11 cellular contexts compared by ENCODE assay signal in genomic region chr14:104863923-104864266, GRCh38. TPM values are rescaled to one million over a fixed set of nuclear protein-coding genes. Genes with fewer than 3 reads are reported as not detected.
DNase-seq lines count a peak whose midpoint lies in the region; ATAC-seq and TF ChIP-seq lines count a peak whose summit lies in the region.
"Had no signal": no experiment of that assay in that cellular context is flagged by ENCODE, and none has a peak within 500 bp of the region (broad histone marks: within the 10 kb centered on the region; RNA-seq: fewer than 3 reads in every experiment).

No MANE protein-coding gene starts in this region.

- CTCF ChIA-PET in activated CD4-positive, alpha-beta T cell treated with anti-CD3 and anti-CD28 coated beads for 36 hours (lab: Charles Lee), result interaction anchor here (0.8 to 1.4 kb wide), 3 partner anchors 35 to 141 kb away, joined by 3 to 4 read pairs (median 4); no protein-coding TSS in a partner anchor
- CTCF ChIA-PET in MCF 10A (lab: Yijun Ruan, JAX), result interaction anchor here (1.0 to 1.5 kb wide), 3 partner anchors 32 to 38 kb away, joined by 3 to 7 read pairs (median 5); no protein-coding TSS in a partner anchor

- H3K27me3 Mint-ChIP-seq in activated CD4-positive, alpha-beta T cell treated with anti-CD3 and anti-CD28 coated beads for 36 hours, result peaks cover 7% of the 10 kb centered on the region
- H3K27me3 Mint-ChIP-seq in MCF 10A (ENCODE audit: insufficient read depth, unreplicated experiment), result no peaks in the 10 kb centered on the region

- no peaks in the 10 kb centered on the region for H3K36me3 ChIP-seq in right lobe of liver
- H3K36me3 ChIP-seq in gastroesophageal sphincter, result peaks cover 0 to 3% of the 10 kb centered on the region in 2 donors

- no peak for TF ChIP-seq EP300 in gastroesophageal sphincter (IDR thresholded peaks at IDR 0.05)

- intact Hi-C loops in activated CD4-positive, alpha-beta T cell treated with anti-CD3 and anti-CD28 coated beads for 36 hours (cut with DNase I, micrococcal nuclease), result no loop called here
- intact Hi-C loops in MCF 10A (cut with micrococcal nuclease) (no loop called here), right lobe of liver (cut with DNase I) (no loop called here)

- TF ChIP-seq CTCF in MCF 10A (IDR thresholded peaks at IDR 0.05; ENCODE audit: unreplicated experiment), result no peak
- no peak for TF ChIP-seq CTCF in right lobe of liver (IDR thresholded peaks at IDR 0.05)
- TF ChIP-seq CTCF in gastroesophageal sphincter (IDR thresholded peaks at IDR 0.05), result no peak

- no TSS peak for BruUV-seq in MCF 10A (replicated peaks; lab: Mats Ljungman, UMichigan)

- H3K4me1 ChIP-seq in right lobe of liver (peaks cover 0 to 8% (median 4%) of the 10 kb centered on the region in 4 donors), gastroesophageal sphincter (peaks cover 0 to 40% (median 19%) of the 10 kb centered on the region in 3 donors)

- ATAC-seq in activated CD4-positive, alpha-beta T cell treated with anti-CD3 and anti-CD28 coated beads for 36 hours, result no peak
- ATAC-seq in right lobe of liver (no peak), HG03378 (IDR thresholded peaks at IDR 0.05; ENCODE audit: unreplicated experiment) (no peak), gastroesophageal sphincter (no peak)
- ATAC-seq in stimulated activated effector memory CD8-positive, alpha-beta T cell treated with anti-CD3 and anti-CD28 coated beads, Interleukin-12 subunit alpha, Interleukin-12 subunit beta, amount 100 ng/mL, for 72 hours, result no peak

- 13% methylated on average over 4 of the region's 13 CpGs for WGBS in right lobe of liver (ENCODE audit: insufficient coverage, low coverage, low lambda C conversion rate, missing lambda C conversion rate)
- 6% methylated on average over 7 of the region's 13 CpGs; no CpG with 5 or more reads in 1 of the 2 donors for WGBS in gastroesophageal sphincter (ENCODE audit: low coverage in 1 of 2), 2 donors

- no peaks in the 10 kb centered on the region for H3K9me3 Mint-ChIP-seq in activated CD4-positive, alpha-beta T cell treated with anti-CD3 and anti-CD28 coated beads for 36 hours (ENCODE audit: low read depth)
- no peaks in the 10 kb centered on the region for H3K9me3 Mint-ChIP-seq in MCF 10A (ENCODE audit: unreplicated experiment)
- no peaks in the 10 kb centered on the region for H3K9me3 Mint-ChIP-seq in stimulated activated effector memory CD8-positive, alpha-beta T cell treated with anti-CD3 and anti-CD28 coated beads, Interleukin-12 subunit alpha, Interleukin-12 subunit beta, amount 100 ng/mL, for 72 hours

- H3K27ac Mint-ChIP-seq in activated CD4-positive, alpha-beta T cell treated with anti-CD3 and anti-CD28 coated beads for 36 hours, result no peak overlapping the region
- H3K27ac Mint-ChIP-seq in MCF 10A (ENCODE audit: low read depth, unreplicated experiment), result no peak overlapping the region
- H3K27ac Mint-ChIP-seq in stimulated activated effector memory CD8-positive, alpha-beta T cell treated with anti-CD3 and anti-CD28 coated beads, Interleukin-12 subunit alpha, Interleukin-12 subunit beta, amount 100 ng/mL, for 72 hours, result no peak overlapping the region

- TF ChIP-seq POLR2A in right lobe of liver (IDR thresholded peaks at IDR 0.05) (no peak), gastroesophageal sphincter (IDR thresholded peaks at IDR 0.05) (no peak)

- no peaks in the 10 kb centered on the region for H3K27me3 ChIP-seq in right lobe of liver
- peaks cover 4% of the 10 kb centered on the region for H3K27me3 ChIP-seq in gastroesophageal sphincter

- no peaks in the 10 kb centered on the region for H3K36me3 Mint-ChIP-seq in activated CD4-positive, alpha-beta T cell treated with anti-CD3 and anti-CD28 coated beads for 36 hours (ENCODE audit: low read depth)
- H3K36me3 Mint-ChIP-seq in MCF 10A (ENCODE audit: insufficient read depth, unreplicated experiment), result peaks cover 6% of the 10 kb centered on the region
- no peaks in the 10 kb centered on the region for H3K36me3 Mint-ChIP-seq in stimulated activated effector memory CD8-positive, alpha-beta T cell treated with anti-CD3 and anti-CD28 coated beads, Interleukin-12 subunit alpha, Interleukin-12 subunit beta, amount 100 ng/mL, for 72 hours

- H3K4me3 ChIP-seq in right lobe of liver, result peak overlapping the region; percentile 64 to 79 (median 78)
- H3K4me3 ChIP-seq in gastroesophageal sphincter, result peak overlapping the region in 1 of 2 donors; percentile 71

- H3K27ac ChIP-seq in right lobe of liver (peak overlapping the region in 1 of 3 donors; percentile 77), gastroesophageal sphincter (no peak overlapping the region)
- H3K27ac ChIP-seq: KMS-11, SK-N-MC had no signal

- POLR2A ChIA-PET in activated CD4-positive, alpha-beta T cell treated with anti-CD3 and anti-CD28 coated beads for 36 hours (lab: Charles Lee), result no interaction called here
- POLR2A ChIA-PET in MCF 10A (lab: Yijun Ruan, JAX), result interaction anchor here (0.6 to 3.3 kb wide), 20 partner anchors 10 to 437 kb away, joined by 3 to 18 read pairs (median 4); partner anchors contain the start of genes AKT1, CDCA4, SIVA1 and ZBTB42

- H3K9me3 ChIP-seq in right lobe of liver (no peaks in the 10 kb centered on the region), gastroesophageal sphincter (no peaks in the 10 kb centered on the region)

- DNase-seq in activated CD4-positive, alpha-beta T cell treated with anti-CD3 and anti-CD28 coated beads for 36 hours, result peak; percentile 9
- DNase-seq in activated CD4-positive, alpha-beta T cell treated with anti-CD3 and anti-CD28 coated beads for 48 hours, result no peak
- DNase-seq in MCF 10A (ENCODE audit: unreplicated experiment) (no peak), right lobe of liver (no peak), HPDE6-E6E7 (ENCODE audit: extremely low spot score) (no peak)
- no peak for DNase-seq in stimulated activated effector memory CD8-positive, alpha-beta T cell treated with anti-CD3 and anti-CD28 coated beads, Interleukin-12 subunit alpha, Interleukin-12 subunit beta, amount 100 ng/mL, for 72 hours (ENCODE audit: low spot score in 2 of 2)
- DNase-seq: cerebellar nuclear complex had no signal

- H3K4me1 Mint-ChIP-seq in activated CD4-positive, alpha-beta T cell treated with anti-CD3 and anti-CD28 coated beads for 36 hours, result peaks cover 2% of the 10 kb centered on the region
- H3K4me1 Mint-ChIP-seq in MCF 10A (ENCODE audit: insufficient read depth, unreplicated experiment), result peaks cover 15% of the 10 kb centered on the region
- peaks cover 16% of the 10 kb centered on the region for H3K4me1 Mint-ChIP-seq in stimulated activated effector memory CD8-positive, alpha-beta T cell treated with anti-CD3 and anti-CD28 coated beads, Interleukin-12 subunit alpha, Interleukin-12 subunit beta, amount 100 ng/mL, for 72 hours

- H3K4me3 Mint-ChIP-seq in activated CD4-positive, alpha-beta T cell treated with anti-CD3 and anti-CD28 coated beads for 36 hours, result no peak overlapping the region
- peak overlapping the region; percentile 89 for H3K4me3 Mint-ChIP-seq in MCF 10A (ENCODE audit: unreplicated experiment)
- H3K4me3 Mint-ChIP-seq in stimulated activated effector memory CD8-positive, alpha-beta T cell treated with anti-CD3 and anti-CD28 coated beads, Interleukin-12 subunit alpha, Interleukin-12 subunit beta, amount 100 ng/mL, for 72 hours, result peak overlapping the region; percentile 53

RNA-seq across cellular contexts. Expression of gene CEP170B, which starts 1.2 kb away (rescaled TPM):
- total RNA-seq in activated CD4-positive, alpha-beta T cell treated with anti-CD3 and anti-CD28 coated beads for 36 hours, result 1 to 10 TPM; 3.9 to 4.0 TPM
- total RNA-seq in MCF 10A (2022) (61.8 and 77.4 TPM in 2 replicates), right lobe of liver (10 to 100 TPM; 13.2 to 22.4 (median 16.8) TPM), gastroesophageal sphincter (10 to 100 TPM; 18.7 to 64.7 (median 25.5) TPM)
